In genomic region chr21:43929217-43929971, GRCh38 we compare ENCODE assay signal across 18 cellular contexts.
DNase-seq lines count a peak whose midpoint lies in the region; ATAC-seq, FAIRE-seq and TF ChIP-seq lines count a peak whose summit lies in the region.
"Had no signal": no experiment of that assay in that cellular context is flagged by ENCODE, and none has a peak within 500 bp of the region (broad histone marks: within the 10 kb centered on the region; RNA-seq: fewer than 3 reads in every experiment).

No MANE protein-coding gene starts in this region.

- no peak for TF ChIP-seq EP300 in K562 (IDR thresholded peaks at IDR 0.05; ENCODE audit: low read length)

- WGBS in K562 (ENCODE audit: insufficient coverage, low coverage, missing lambda C conversion rate) = 95% methylated on average over 30 of the region's 30 CpGs
- WGBS in heart left ventricle, 4 donors = 53 to 66% (median 57%) methylated on average over 21 to 30 of the region's 30 CpGs

- H3K9ac ChIP-seq in BLaER1 treated with 17β-estradiol and CSF1 and Interleukin-3, amounts not matched to agents 10 nM and 100 nM = peak overlapping the region in 2 of 11 experiments; percentile 15 to 30; a peak in 2 of 22 replicates
- peak overlapping the region in 1 of 2 experiments; percentile 70; a peak in 2 of 4 replicates for H3K9ac ChIP-seq in K562 (ENCODE audit: insufficient read depth in 1 of 2, low read depth in 2 of 2, low read length in 2 of 2)

- no peak for FAIRE-seq in K562 (lab: Jason Lieb, UNC)

- CTCF ChIA-PET in K562 (lab: Yijun Ruan, JAX; ENCODE audit: low intra/inter-chr PET ratio) = no interaction called here

- H3K27ac ChIP-seq in BLaER1 treated with 17β-estradiol and CSF1 and Interleukin-3, amounts not matched to agents 10 nM and 100 nM = no peak overlapping the region
- H3K27ac ChIP-seq in K562 (ENCODE audit: extremely low read depth, low read depth, low read length) = no peak overlapping the region
- H3K27ac ChIP-seq in heart left ventricle = peak overlapping the region; percentile 73 to 95 (median 86)
- H3K27ac ChIP-seq: ovary, tibial artery had no signal

- in situ Hi-C loops in K562 (cut with MboI) = no loop called here

- no peak overlapping the region for H3K4me3 ChIP-seq in BLaER1 treated with 17β-estradiol and CSF1 and Interleukin-3, amounts not matched to agents 10 nM and 100 nM
- H3K4me3 ChIP-seq in K562 (no peak overlapping the region), heart left ventricle (peak overlapping the region in 1 of 12 donors; percentile 15)
- H3K4me3 ChIP-seq: ovary, tibial artery had no signal

- peak overlapping the region; percentile 63 to 85 (median 74) for H3K4me2 ChIP-seq in BLaER1 treated with 17β-estradiol and CSF1 and Interleukin-3, amounts not matched to agents 10 nM and 100 nM
- H3K4me2 ChIP-seq in K562 (ENCODE audit: insufficient read depth, low read length) = no peak overlapping the region

- no peaks in the 10 kb centered on the region for H3K9me3 ChIP-seq in BLaER1 treated with 17β-estradiol and CSF1 and Interleukin-3, amounts not matched to agents 10 nM and 100 nM (replicated peaks in 1 of 11)
- 0 out of 2 replicates have a peak, but pooled peaks cover 3% of the 10 kb centered on the region for H3K9me3 ChIP-seq in K562 (replicated peaks; ENCODE audit: control insufficient read depth, insufficient read depth, low read depth, low read length)
- no peaks in the 10 kb centered on the region for H3K9me3 ChIP-seq in heart left ventricle
- H3K9me3 ChIP-seq: ovary, tibial artery had no signal

- peaks cover 0 to 54% (median 7%) of the 10 kb centered on the region in 11 experiments; a peak in 10 of 22 replicates for H3K36me3 ChIP-seq in BLaER1 treated with 17β-estradiol and CSF1 and Interleukin-3, amounts not matched to agents 10 nM and 100 nM
- H3K36me3 ChIP-seq in K562 (ENCODE audit: control insufficient read depth, insufficient read depth, low read length) (peaks cover 62% of the 10 kb centered on the region), heart left ventricle (peaks cover 0 to 37% (median 0%) of the 10 kb centered on the region in 9 donors)
- H3K36me3 ChIP-seq: ovary had no signal

- DNase-seq in K562 (ENCODE audit: extremely low read depth in 1 of 4, low spot score in 3 of 4) (no peak), heart left ventricle (peak; percentile 78 to 93 (median 82)), omental fat pad (ENCODE audit: low spot score) (no peak), T-helper 9 cell (no peak), A172 (ENCODE audit: low spot score) (no peak), posterior vena cava (ENCODE audit: low spot score) (no peak)
- DNase-seq: activated CD4-positive, CD25-positive, alpha-beta regulatory T cell; activated gamma-delta T cell treated with Interleukin-2 at 50 U/mL for 16 hours; COR-L47; foreskin melanocyte; GF-D8; immature natural killer cell; NCI-H2029; ovary; PC-3; tibial artery had no signal

- BruUV-seq in K562 (replicated peaks; lab: Mats Ljungman, UMichigan) = no TSS peak

- H2AFZ ChIP-seq in K562 (ENCODE audit: low read depth, low read length) = no peak overlapping the region

- no peaks in the 10 kb centered on the region for H3K9me1 ChIP-seq in K562 (ENCODE audit: control insufficient read depth, insufficient read depth, low read length)

- TF ChIP-seq POLR2A in K562 (conservative IDR thresholded peaks at IDR 0.05) (no peak), heart left ventricle (IDR thresholded peaks at IDR 0.05) (peak in 1 of 2 donors; percentile 23)

- POLR2A ChIA-PET in K562 (lab: Yijun Ruan, JAX) = no interaction called here

- TF ChIP-seq CTCF in K562 (IDR thresholded peaks at IDR 0.05 in 2 of 3, conservative IDR thresholded peaks at IDR 0.05 in 1 of 3; ENCODE audit: insufficient read depth in 2 of 3, low read depth in 1 of 3, low read length in 3 of 3) (no peak), heart left ventricle (IDR thresholded peaks at IDR 0.05) (peak in 9 of 12 donors; percentile 3 to 57 (median 39)), omental fat pad (IDR thresholded peaks at IDR 0.05) (no peak)

- peaks cover 19 to 28% (median 23%) of the 10 kb centered on the region in 10 experiments for H3K4me1 ChIP-seq in BLaER1 treated with 17β-estradiol and CSF1 and Interleukin-3, amounts not matched to agents 10 nM and 100 nM
- H3K4me1 ChIP-seq in K562 (replicated peaks in 1 of 2; ENCODE audit: control insufficient read depth in 2 of 2, insufficient read depth in 2 of 2, low read length in 2 of 2) (peaks cover 6 to 55% of the 10 kb centered on the region in 2 experiments; a peak in 4 of 5 replicates), heart left ventricle (peaks cover 4 to 60% (median 34%) of the 10 kb centered on the region in 12 donors)
- H3K4me1 ChIP-seq: tibial artery had no signal

- no peaks in the 10 kb centered on the region for H3K27me3 ChIP-seq in BLaER1 treated with 17β-estradiol and CSF1 and Interleukin-3, amounts not matched to agents 10 nM and 100 nM
- H3K27me3 ChIP-seq in K562 (ENCODE audit: control insufficient read depth in 2 of 2, insufficient read depth in 2 of 2, low read length in 2 of 2) (no peaks in the 10 kb centered on the region), heart left ventricle (no peaks in the 10 kb centered on the region)
- H3K27me3 ChIP-seq: ovary, tibial artery had no signal

- H4K20me1 ChIP-seq in BLaER1 treated with 17β-estradiol and CSF1 and Interleukin-3, amounts not matched to agents 10 nM and 100 nM = peaks cover 79 to 99% (median 97%) of the 10 kb centered on the region in 11 experiments
- H4K20me1 ChIP-seq in K562 (replicated peaks; ENCODE audit: control insufficient read depth, insufficient read depth, low read length) = peaks cover 4% of the 10 kb centered on the region; the same call in 1 of the 2 replicates

- no peak for TF ChIP-seq RAD21 in K562 (CRISPR knock-in tag; conservative IDR thresholded peaks at IDR 0.05 in 1 of 2, IDR thresholded peaks at IDR 0.05 in 1 of 2)

- ATAC-seq in K562 (no peak), heart left ventricle (peak; percentile 92 to 94 (median 93)), omental fat pad (ENCODE audit: low FRiP score) (peak; percentile 14), HG02970 (IDR thresholded peaks at IDR 0.05; ENCODE audit: low FRiP score, unreplicated experiment) (no peak)
- ATAC-seq: PC-3 had no signal

- peaks cover 46% of the 10 kb centered on the region for H3K79me2 ChIP-seq in K562 (ENCODE audit: control insufficient read depth, insufficient read depth, low read length)

- intact Hi-C loops in K562 (cut with micrococcal nuclease) = no loop called here
- intact Hi-C loops in heart left ventricle (cut with DNase I) = loop anchor here in 6 of 10 donors (2.0 to 5.0 kb wide), 2 partner anchors 62 to 63 kb away; partner anchors contain the start of gene AGPAT3 (in 5 of the 6)
- intact Hi-C loops in posterior vena cava (cut with DNase I) = loop anchor here in 1 of 2 donors (10.0 kb wide), 1 partner anchor 55 kb away; no protein-coding TSS in a partner anchor

TF ChIP-seq in K562, 482 proteins besides CTCF, POLR2A, EP300 and RAD21:
- TF ChIP-seq ASH1L (IDR thresholded peaks at IDR 0.05; ENCODE audit: borderline replicate concordance, low read depth, partially characterized antibody) (no peak), CREBBP (IDR thresholded peaks at IDR 0.05; ENCODE audit: low read depth, low read length) (no peak), POLR2G (IDR thresholded peaks at IDR 0.05; ENCODE audit: low read depth, low read length) (peak; percentile 18; the same call in 1 of the 2 replicates)

Comparison
In these comparisons a context has a peak if more than half of its experiments do, and no peak if none do; other contexts are left out.
1. H3K27ac ChIP-seq: peak in heart left ventricle (12 of 12); none in BLaER1 treated with 17β-estradiol and CSF1 and Interleukin-3, amounts not matched to agents 10 nM and 100 nM (0 of 11) and K562 (single experiment).
2. ATAC-seq: peak in heart left ventricle (4 of 4) and omental fat pad (single experiment); none in K562 (single experiment) and HG02970 (single experiment).
3. DNase-seq: peak in heart left ventricle (5 of 5); none in K562 (0 of 4), omental fat pad (single experiment), T-helper 9 cell (single experiment), A172 (single experiment) and posterior vena cava (single experiment).
4. CTCF ChIP-seq: peak in heart left ventricle (9 of 12); none in K562 (0 of 3) and omental fat pad (0 of 3).